In the genomic region with DNA sequence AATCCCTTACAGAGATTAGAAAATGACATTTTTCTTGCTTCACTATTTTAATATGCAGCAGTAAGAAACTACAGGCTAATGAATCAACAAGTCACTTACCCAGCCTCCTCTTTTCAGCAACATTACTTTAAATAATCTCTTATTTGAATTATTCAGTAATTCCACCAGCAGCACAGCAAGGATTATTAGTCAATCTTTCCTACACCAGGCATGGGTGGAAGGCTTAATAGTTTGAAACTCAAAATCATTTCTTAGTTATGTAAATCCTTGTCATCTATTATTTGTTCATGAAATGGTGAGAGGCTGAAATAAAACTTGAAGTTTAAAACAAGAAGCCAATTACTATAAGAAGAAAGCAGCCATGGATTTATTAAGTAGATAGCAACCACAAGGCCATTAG, we compare ENCODE assay signal across 20 cellular contexts.
A peak's percentile ranks its signal among the peaks of the same experiment; 100 is the strongest.
DNase-seq lines count a peak whose midpoint lies in the region; TF ChIP-seq lines count a peak whose summit lies in the region.
"Had no signal": no experiment of that assay in that cellular context is flagged by ENCODE, and none has a peak within 500 bp of the region (broad histone marks: within the 10 kb centered on the region; RNA-seq: fewer than 3 reads in every experiment).

No MANE protein-coding gene starts in this region.

- BruUV-seq in A673 (replicated peaks; lab: Mats Ljungman, UMichigan), result no TSS peak

- no peaks in the 10 kb centered on the region for H3K79me2 ChIP-seq in GM23248 (ENCODE audit: insufficient read depth)

- peak; percentile 26 for DNase-seq in A673 (ENCODE audit: low spot score)
- peak; percentile 7 for DNase-seq in GM23248
- peak; percentile 69 for DNase-seq in retinal pigment epithelial cell (ENCODE audit: low read depth)
- DNase-seq in CD1c-positive myeloid dendritic cell (ENCODE audit: extremely low spot score), result no peak
- no peak for DNase-seq in NCI-H2196 (lab: John Stamatoyannopoulos, UW; ENCODE audit: unreplicated experiment)
- DNase-seq: 8988T; AML-193; CD4-positive, alpha-beta memory T cell; CD4-positive, CD25-positive, alpha-beta regulatory T cell; CD8-positive, alpha-beta memory T cell; COR-L47; DMS 273 treated with DMSO at 0.1 percent for 48 hours; DMS153; DMS53; DMS79; DND-41; EL; GF-D8 had no signal

- H2AFZ ChIP-seq in GM23248, result no peak overlapping the region

- H3K9ac ChIP-seq in GM23248, result no peak overlapping the region
- H3K9ac ChIP-seq: BLaER1 treated with 17β-estradiol and CSF1 and Interleukin-3, amounts not matched to agents 10 nM and 100 nM had no signal

- intact Hi-C loops in A673 (cut with micrococcal nuclease; ENCODE audit: unreplicated experiment), result no loop called here

- POLR2A ChIA-PET in A673 (lab: Charles Lee; ENCODE audit: low non-redundant PET), result no interaction called here

- H3F3A ChIP-seq in GM23248 (ENCODE audit: insufficient read depth), result no peaks in the 10 kb centered on the region

- H3K4me1 ChIP-seq in A673 (ENCODE audit: insufficient read depth, low read length, poor library complexity, severe bottlenecking), result no peaks in the 10 kb centered on the region
- H3K4me1 ChIP-seq in GM23248 (ENCODE audit: insufficient read depth), result no peaks in the 10 kb centered on the region

- no peaks in the 10 kb centered on the region for H3K9me3 ChIP-seq in A673 (ENCODE audit: low read depth, low read length, poor library complexity, severe bottlenecking)
- H3K9me3 ChIP-seq in GM23248 (ENCODE audit: low read depth), result no peaks in the 10 kb centered on the region
- H3K9me3 ChIP-seq: BLaER1 treated with 17β-estradiol and CSF1 and Interleukin-3, amounts not matched to agents 10 nM and 100 nM had no signal

- H3K4me3 ChIP-seq in A673 (ENCODE audit: low read depth, low read length, poor library complexity, severe bottlenecking) (no peak overlapping the region), GM23248 (no peak overlapping the region), retinal pigment epithelial cell (ENCODE audit: low read length) (no peak overlapping the region)
- H3K4me3 ChIP-seq: BLaER1 treated with 17β-estradiol and CSF1 and Interleukin-3, amounts not matched to agents 10 nM and 100 nM had no signal

- H3K27ac ChIP-seq in A673 (ENCODE audit: low read depth, low read length, poor library complexity, severe bottlenecking) (no peak overlapping the region), GM23248 (no peak overlapping the region)
- H3K27ac ChIP-seq: BLaER1 treated with 17β-estradiol and CSF1 and Interleukin-3, amounts not matched to agents 10 nM and 100 nM; C4-2B had no signal

- TF ChIP-seq CTCF in A673 (conservative IDR thresholded peaks at IDR 0.05; ENCODE audit: low read depth, low read length), result no peak
- no peak for TF ChIP-seq CTCF in retinal pigment epithelial cell (conservative IDR thresholded peaks at IDR 0.05; ENCODE audit: low read depth, low read length)

- H3K27me3 ChIP-seq in A673 (replicated peaks; ENCODE audit: insufficient read depth, low read depth, low read length, poor library complexity), result peaks cover 6% of the 10 kb centered on the region
- H3K27me3 ChIP-seq in GM23248 (replicated peaks; ENCODE audit: insufficient read depth), result no peaks in the 10 kb centered on the region
- H3K27me3 ChIP-seq: BLaER1 treated with 17β-estradiol and CSF1 and Interleukin-3, amounts not matched to agents 10 nM and 100 nM had no signal

- CTCF ChIA-PET in A673 (lab: Charles Lee), result no interaction called here

- no peaks in the 10 kb centered on the region for H4K20me1 ChIP-seq in GM23248 (ENCODE audit: insufficient read depth)
- H4K20me1 ChIP-seq: BLaER1 treated with 17β-estradiol and CSF1 and Interleukin-3, amounts not matched to agents 10 nM and 100 nM had no signal

- no peaks in the 10 kb centered on the region for H3K9me2 ChIP-seq in GM23248 (ENCODE audit: insufficient read depth)

- in situ Hi-C loops in GM23248 (cut with MboI), result no loop called here

- no peak overlapping the region for H3K4me2 ChIP-seq in GM23248 (ENCODE audit: unreplicated experiment)
- H3K4me2 ChIP-seq: BLaER1 treated with 17β-estradiol and CSF1 and Interleukin-3, amounts not matched to agents 10 nM and 100 nM had no signal

- no peaks in the 10 kb centered on the region for H3K36me3 ChIP-seq in A673 (ENCODE audit: insufficient read depth, low read length, poor library complexity, severe bottlenecking)
- H3K36me3 ChIP-seq in GM23248 (ENCODE audit: low read depth), result no peaks in the 10 kb centered on the region
- H3K36me3 ChIP-seq: BLaER1 treated with 17β-estradiol and CSF1 and Interleukin-3, amounts not matched to agents 10 nM and 100 nM had no signal

Comparison
In these comparisons a context has a peak if more than half of its experiments do, and no peak if none do; other contexts are left out.
1. DNase-seq: peak in A673 (single experiment), GM23248 (single experiment) and retinal pigment epithelial cell (single experiment); none in CD1c-positive myeloid dendritic cell (single experiment) and NCI-H2196 (single experiment).